ENCODE assay signal across 21 cellular contexts in the genomic region with DNA sequence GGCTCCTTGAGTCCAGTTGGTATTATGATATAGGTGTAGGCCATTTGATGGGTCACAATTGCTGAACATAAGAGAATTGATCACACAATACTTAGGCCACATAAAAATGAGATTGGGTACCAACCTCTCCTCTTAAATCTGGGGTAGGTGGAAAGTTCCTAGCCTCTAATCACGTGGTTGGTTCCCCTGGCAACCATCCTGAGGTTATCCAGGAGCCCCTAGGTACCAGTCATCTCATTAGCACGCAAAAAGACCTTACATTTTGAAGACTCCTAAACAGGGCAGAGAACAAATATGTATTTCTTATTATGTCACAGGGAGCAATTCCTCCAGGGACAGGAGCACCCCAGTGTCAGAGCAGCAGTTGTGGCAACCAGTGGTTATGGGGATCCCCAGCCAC. TPM values are rescaled to one million over a fixed set of nuclear protein-coding genes. Genes with fewer than 3 reads are reported as not detected.
A peak's percentile ranks its signal among the peaks of the same experiment; 100 is the strongest.
DNase-seq lines count a peak whose midpoint lies in the region; ATAC-seq, FAIRE-seq and TF ChIP-seq lines count a peak whose summit lies in the region.
"Had no signal": no experiment of that assay in that cellular context is flagged by ENCODE, and none has a peak within 500 bp of the region (broad histone marks: within the 10 kb centered on the region; RNA-seq: fewer than 3 reads in every experiment).

No MANE protein-coding gene starts in this region.

- H3K36me3 ChIP-seq in HepG2 (replicated peaks in 1 of 2; ENCODE audit: control insufficient read depth in 1 of 2, insufficient read depth in 2 of 2, low read length in 2 of 2) (no peaks in the 10 kb centered on the region), right lobe of liver (no peaks in the 10 kb centered on the region), kidney epithelial cell (ENCODE audit: control insufficient read depth, insufficient read depth, low read length) (no peaks in the 10 kb centered on the region)
- H3K36me3 ChIP-seq: SJSA1 had no signal

- H3K4me1 ChIP-seq in HepG2 (ENCODE audit: insufficient read depth, low read length) (peaks cover 21% of the 10 kb centered on the region), right lobe of liver (no peaks in the 10 kb centered on the region)
- H3K4me1 ChIP-seq: SJSA1 had no signal

- no peak for TF ChIP-seq CTCF in HepG2 (CRISPR knock-in tag; IDR thresholded peaks at IDR 0.05)
- no peak for TF ChIP-seq CTCF in right lobe of liver (IDR thresholded peaks at IDR 0.05)
- no peak for TF ChIP-seq CTCF in kidney epithelial cell (IDR thresholded peaks at IDR 0.05; ENCODE audit: insufficient read depth, low read length, poor library complexity, severe bottlenecking)
- TF ChIP-seq CTCF in WTC11 (IDR thresholded peaks at IDR 0.05): no peak

- H3K9me3 Mint-ChIP-seq in WTC11: no peaks in the 10 kb centered on the region
- no peaks in the 10 kb centered on the region for H3K9me3 Mint-ChIP-seq in T-helper 2 cell treated with Interferon-gamma antibody and Interleukin-4, amounts not matched to agents 5 μg/mL and 100 μg/mL, for 36 hours

- WGBS in HepG2 (ENCODE audit: low lambda C conversion rate): 6% methylated on average over 2 of the region's 2 CpGs
- WGBS in right lobe of liver (ENCODE audit: insufficient coverage, low coverage, low lambda C conversion rate, missing lambda C conversion rate): 71% methylated on average over 1 of the region's 2 CpGs

- peak; percentile 77 for FAIRE-seq in HepG2 (lab: Jason Lieb, UNC)
- FAIRE-seq in GM12892 (lab: Jason Lieb, UNC): no peak
- FAIRE-seq: G401.6, GM12878, GM18507, HTR-8/SVneo had no signal

- no peaks in the 10 kb centered on the region for H4K20me1 ChIP-seq in HepG2 (ENCODE audit: insufficient read depth, low read length)

- no peaks in the 10 kb centered on the region for H3K79me2 ChIP-seq in HepG2 (ENCODE audit: insufficient read depth, low read length)

- peak; percentile 52 for ATAC-seq in HepG2
- no peak for ATAC-seq in right lobe of liver
- no peak for ATAC-seq in WTC11
- ATAC-seq: GM12878, PC-3 had no signal

- no peaks in the 10 kb centered on the region for H3K9me3 ChIP-seq in HepG2 (ENCODE audit: low read length)
- no peaks in the 10 kb centered on the region for H3K9me3 ChIP-seq in right lobe of liver
- H3K9me3 ChIP-seq: SJSA1 had no signal

- no TSS peak for BruUV-seq in HepG2 (replicated peaks; lab: Mats Ljungman, UMichigan)

- no peak overlapping the region for H3K4me3 Mint-ChIP-seq in WTC11
- H3K4me3 Mint-ChIP-seq in T-helper 2 cell treated with Interferon-gamma antibody and Interleukin-4, amounts not matched to agents 5 μg/mL and 100 μg/mL, for 36 hours: no peak overlapping the region

- POLR2A ChIA-PET in HepG2 (lab: Yijun Ruan, JAX): interaction anchor here (0.7 to 0.9 kb wide), 2 partner anchors 12 to 89 kb away, joined by 3 to 10 read pairs; partner anchors contain the start of genes HADHA, HADHB and SELENOI
- POLR2A ChIA-PET in WTC11 (lab: Charles Lee): interaction anchor here (1.5 kb wide), 1 partner anchor 12 kb away, joined by 4 read pairs; the partner anchor contains the start of gene SELENOI

- no peak overlapping the region for H3K27ac Mint-ChIP-seq in WTC11
- no peak overlapping the region for H3K27ac Mint-ChIP-seq in T-helper 2 cell treated with Interferon-gamma antibody and Interleukin-4, amounts not matched to agents 5 μg/mL and 100 μg/mL, for 36 hours

- H3K4me3 ChIP-seq in HepG2 (replicated peaks in 1 of 3; ENCODE audit: insufficient read depth in 1 of 3, low read depth in 2 of 3, low read length in 3 of 3) (no peak overlapping the region), right lobe of liver (no peak overlapping the region), kidney epithelial cell (ENCODE audit: low read depth, low read length) (no peak overlapping the region)
- H3K4me3 ChIP-seq: GM12878, GM23248, SJSA1 had no signal

- H3K27me3 Mint-ChIP-seq in WTC11 (ENCODE audit: low read depth): no peaks in the 10 kb centered on the region; the same call in 1 of the 2 replicates
- no peaks in the 10 kb centered on the region for H3K27me3 Mint-ChIP-seq in T-helper 2 cell treated with Interferon-gamma antibody and Interleukin-4, amounts not matched to agents 5 μg/mL and 100 μg/mL, for 36 hours (ENCODE audit: low read depth)

- CTCF ChIA-PET in HepG2 (lab: Yijun Ruan, JAX; ENCODE audit: low intra/inter-chr PET ratio, low total read pairs) (no interaction called here), WTC11 (lab: Charles Lee) (interaction anchor here (1.0 kb wide), 1 partner anchor 17 kb away, joined by 3 read pairs; no protein-coding TSS in a partner anchor)

- no peak overlapping the region for H3K9ac ChIP-seq in HepG2 (ENCODE audit: insufficient read depth, low read depth, low read length)
- H3K9ac ChIP-seq: GM23248 had no signal

- H3K4me2 ChIP-seq in HepG2 (ENCODE audit: low read depth, low read length): no peak overlapping the region

- DNase-seq in HepG2 (ENCODE audit: low spot score): peak; percentile 85
- DNase-seq in right lobe of liver: no peak
- peak; percentile 31 for DNase-seq in NCI-H748 (lab: John Stamatoyannopoulos, UW; ENCODE audit: unreplicated experiment)
- peak; percentile 61 for DNase-seq in kidney epithelial cell (ENCODE audit: low read depth)
- no peak for DNase-seq in GM12892 (ENCODE audit: insufficient read length)
- no peak for DNase-seq in WTC11 (ENCODE audit: low spot score)
- no peak for DNase-seq in cortex of kidney (lab: John Stamatoyannopoulos, UW)
- no peak for DNase-seq in T-helper 2 cell treated with Interferon-gamma antibody and Interleukin-4, amounts not matched to agents 5 μg/mL and 100 μg/mL, for 36 hours (ENCODE audit: low spot score)
- DNase-seq: AML-193, DMS79 treated with DMSO at 0.1 percent for 48 hours, GM23248, HCEC 1CT, MV-4-11, NCI-H187 treated with DMSO at 0.1 percent for 48 hours, PC-3, SW 1271 had no signal

- no peak overlapping the region for H3K27ac ChIP-seq in HepG2 (ENCODE audit: extremely low read length, insufficient read depth, low read length)
- no peak overlapping the region for H3K27ac ChIP-seq in right lobe of liver
- H3K27ac ChIP-seq: GM23248, SJSA1 had no signal

- in situ Hi-C loops in HepG2 (cut with HindIII; ENCODE audit: extremely low pct_ligation_motif_present, low pct_unique_long_range_greater_than_20kb): loop anchor here (5.0 to 25.0 kb wide), 2 partner anchors 96 to 346 kb away; partner anchors contain the start of gene KIF3C

- H3K36me3 Mint-ChIP-seq in WTC11: no peaks in the 10 kb centered on the region
- no peaks in the 10 kb centered on the region for H3K36me3 Mint-ChIP-seq in T-helper 2 cell treated with Interferon-gamma antibody and Interleukin-4, amounts not matched to agents 5 μg/mL and 100 μg/mL, for 36 hours (ENCODE audit: low read depth)

- H3K27me3 ChIP-seq in HepG2 (ENCODE audit: control insufficient read depth in 1 of 2, insufficient read depth in 2 of 2, low read length in 2 of 2) (no peaks in the 10 kb centered on the region), right lobe of liver (no peaks in the 10 kb centered on the region), kidney epithelial cell (ENCODE audit: control insufficient read depth, insufficient read depth, low read length) (no peaks in the 10 kb centered on the region)
- H3K27me3 ChIP-seq: SJSA1 had no signal

- intact Hi-C loops in HepG2 (cut with micrococcal nuclease; ENCODE audit: unreplicated experiment) (loop anchor here (5.0 kb wide), 1 partner anchor 124 kb away; no protein-coding TSS in a partner anchor), right lobe of liver (cut with DNase I) (loop anchor here in 1 of 2 donors (10.0 kb wide), 1 partner anchor 98 kb away; no protein-coding TSS in a partner anchor)

- no peak overlapping the region for H2AFZ ChIP-seq in HepG2 (ENCODE audit: low read length)
- H2AFZ ChIP-seq: GM23248 had no signal

- TF ChIP-seq EP300 in HepG2 (IDR thresholded peaks at IDR 0.05; ENCODE audit: low read depth in 2 of 2, low read length in 2 of 2) (no peak), HepG2 (CRISPR knock-in tag; IDR thresholded peaks at IDR 0.05; ENCODE audit: borderline replicate concordance) (no peak)

- H3K4me1 Mint-ChIP-seq in WTC11: peaks cover 11% of the 10 kb centered on the region
- H3K4me1 Mint-ChIP-seq in T-helper 2 cell treated with Interferon-gamma antibody and Interleukin-4, amounts not matched to agents 5 μg/mL and 100 μg/mL, for 36 hours (ENCODE audit: low read depth): peaks cover 18% of the 10 kb centered on the region

- TF ChIP-seq RAD21 in HepG2 (CRISPR knock-in tag; IDR thresholded peaks at IDR 0.05): no peak

- TF ChIP-seq POLR2A in HepG2 (IDR thresholded peaks at IDR 0.05; ENCODE audit: insufficient read depth in 1 of 2, low read depth in 2 of 2, low read length in 2 of 2) (no peak), right lobe of liver (IDR thresholded peaks at IDR 0.05) (no peak), GM12892 (IDR thresholded peaks at IDR 0.05; ENCODE audit: low read depth, low read length) (no peak)

RNA-seq across cellular contexts. Expression of gene SELENOI, which starts 12.7 kb away (rescaled TPM):
- total RNA-seq in HepG2 (2016; rRNA removed; fragmentation: Illumina TruSeq; extraction: Trizol) (60.3 and 66.0 TPM in 2 replicates), right lobe of liver (10 to 100 TPM; 24.1 to 39.1 (median 33.7) TPM), kidney epithelial cell (21.4 and 28.5 TPM in 2 replicates), WTC11 (2021) (39.3 to 53.1 TPM (median 45.2 TPM) in 3 replicates)
- 53.2 and 61.0 TPM in 2 replicates for total RNA-seq in HepG2 (2016; cell fraction: cytosol; rRNA removed; fragmentation: Illumina TruSeq; extraction: Trizol; ENCODE audit: low read depth)
- 59.1 and 65.9 TPM in 2 replicates for total RNA-seq in HepG2 (2016; cell fraction: insoluble cytoplasmic fraction; rRNA removed; fragmentation: Illumina TruSeq; extraction: Trizol)
- 17.7 and 19.5 TPM in 2 replicates for total RNA-seq in HepG2 (2016; cell fraction: membrane; rRNA removed; fragmentation: Illumina TruSeq; extraction: Trizol)
- total RNA-seq in HepG2 (2016; cell fraction: nucleus; rRNA removed; fragmentation: Illumina TruSeq; extraction: Trizol): 79.5 and 91.4 TPM in 2 replicates
- polyA plus RNA-seq in HepG2 (2011; rRNA removed): 26.2 and 27.7 TPM in 2 replicates
- polyA plus RNA-seq in HepG2 (2011; cell fraction: cytosol; rRNA removed): 23.3 and 35.2 TPM in 2 replicates
- 15.9 and 18.6 TPM in 2 replicates for polyA plus RNA-seq in HepG2 (2011; cell fraction: nucleus; rRNA removed)
- 33.8 and 36.9 TPM in 2 replicates for polyA plus RNA-seq in HepG2 (2012)
- 1.9 and 2.2 TPM in 2 replicates for polyA plus RNA-seq in HepG2 (2016; cell fraction: cytosol; fragmentation: Illumina TruSeq; extraction: Trizol; ENCODE audit: low read depth)
- 20.1 and 21.1 TPM in 2 replicates for polyA plus RNA-seq in HepG2 (2016; cell fraction: insoluble cytoplasmic fraction; fragmentation: Illumina TruSeq; extraction: Trizol; ENCODE audit: low read depth)
- polyA plus RNA-seq in HepG2 (2016; cell fraction: membrane; fragmentation: Illumina TruSeq; extraction: Trizol; ENCODE audit: low read depth): 3.3 and 5.0 TPM in 2 replicates
- polyA plus RNA-seq in HepG2 (2016; cell fraction: nucleus; fragmentation: Illumina TruSeq; extraction: Trizol; ENCODE audit: insufficient read depth, low read depth): 53.9 and 54.9 TPM in 2 replicates
- 296 and 353 TPM in 2 replicates for polyA minus RNA-seq in HepG2 (2011; rRNA and poly(A)+ RNA removed; ENCODE audit: low replicate concordance)
- 42.8 and 47.8 TPM in 2 replicates for polyA minus RNA-seq in HepG2 (2011; cell fraction: cytosol; rRNA and poly(A)+ RNA removed)
- 103 and 112 TPM in 2 replicates for polyA minus RNA-seq in HepG2 (2011; cell fraction: nucleus; rRNA and poly(A)+ RNA removed)
- 12.3 TPM for polyA plus RNA-seq in GM12892 (2012; ENCODE audit: missing spikeins)

RNA-seq across cellular contexts. Expression of gene ADGRF3, which starts 13.3 kb away (rescaled TPM):
- total RNA-seq in HepG2 (2016; rRNA removed; fragmentation: Illumina TruSeq; extraction: Trizol): 0.14 and 0.40 TPM in 2 replicates
- total RNA-seq in HepG2 (2016; cell fraction: cytosol; rRNA removed; fragmentation: Illumina TruSeq; extraction: Trizol; ENCODE audit: low read depth): not detected in 2 replicates
- total RNA-seq in HepG2 (2016; cell fraction: insoluble cytoplasmic fraction; rRNA removed; fragmentation: Illumina TruSeq; extraction: Trizol): 0.06 and 0.19 TPM in 2 replicates
- 0.17 and 0.34 TPM in 2 replicates for total RNA-seq in HepG2 (2016; cell fraction: membrane; rRNA removed; fragmentation: Illumina TruSeq; extraction: Trizol)
- total RNA-seq in HepG2 (2016; cell fraction: nucleus; rRNA removed; fragmentation: Illumina TruSeq; extraction: Trizol): 0.37 and 0.41 TPM in 2 replicates
- polyA plus RNA-seq in HepG2 (2011; rRNA removed): 1.5 TPM in 2 replicates
- polyA plus RNA-seq in HepG2 (2011; cell fraction: cytosol; rRNA removed): 0.45 and 0.46 TPM in 2 replicates
- polyA plus RNA-seq in HepG2 (2011; cell fraction: nucleus; rRNA removed): 6.4 and 6.8 TPM in 2 replicates
- polyA plus RNA-seq in HepG2 (2012): 1.1 and 1.5 TPM in 2 replicates
- polyA plus RNA-seq in HepG2 (2016; cell fraction: cytosol; fragmentation: Illumina TruSeq; extraction: Trizol; ENCODE audit: low read depth): not detected in 2 replicates
- polyA plus RNA-seq in HepG2 (2016; cell fraction: insoluble cytoplasmic fraction; fragmentation: Illumina TruSeq; extraction: Trizol; ENCODE audit: low read depth): 0.13 and 0.63 TPM in 2 replicates
- 0.09 and 0.24 TPM in 2 replicates for polyA plus RNA-seq in HepG2 (2016; cell fraction: membrane; fragmentation: Illumina TruSeq; extraction: Trizol; ENCODE audit: low read depth)
- polyA plus RNA-seq in HepG2 (2016; cell fraction: nucleus; fragmentation: Illumina TruSeq; extraction: Trizol; ENCODE audit: insufficient read depth, low read depth): 0.79 and 0.93 TPM in 2 replicates
- polyA minus RNA-seq in HepG2 (2011; rRNA and poly(A)+ RNA removed; ENCODE audit: low replicate concordance): 0.98 and 2.5 TPM in 2 replicates
- polyA minus RNA-seq in HepG2 (2011; cell fraction: cytosol; rRNA and poly(A)+ RNA removed): 0.59 TPM in 1 of 2 replicates, not detected in the other
- 0.90 and 1.4 TPM in 2 replicates for polyA minus RNA-seq in HepG2 (2011; cell fraction: nucleus; rRNA and poly(A)+ RNA removed)
- total RNA-seq in right lobe of liver: under 1 TPM in 3 of 6 experiments, not detected in 3; 0.07 to 0.51 (median 0.15) TPM
- 0.07 and 0.08 TPM in 2 replicates for total RNA-seq in kidney epithelial cell
- 0.76 TPM for polyA plus RNA-seq in GM12892 (2012; ENCODE audit: missing spikeins)
- total RNA-seq in WTC11 (2021): 0.18 to 0.48 TPM (median 0.25 TPM) in 3 replicates
- total RNA-seq: GM23248, PC-3 had no signal

Comparison
In these comparisons a context has a peak if more than half of its experiments do, and no peak if none do; other contexts are left out.
1. DNase-seq: peak in HepG2 (single experiment), NCI-H748 (single experiment) and kidney epithelial cell (single experiment); none in right lobe of liver (0 of 3), GM12892 (single experiment), WTC11 (single experiment), cortex of kidney (single experiment) and T-helper 2 cell treated with Interferon-gamma antibody and Interleukin-4, amounts not matched to agents 5 μg/mL and 100 μg/mL, for 36 hours (single experiment).
2. Of the 50 proteins assayed by ChIP-seq in both HepG2 and WTC11: peak only in HepG2: USF2; only in WTC11: none; in both: none; in neither: 49.